In the genomic region with DNA sequence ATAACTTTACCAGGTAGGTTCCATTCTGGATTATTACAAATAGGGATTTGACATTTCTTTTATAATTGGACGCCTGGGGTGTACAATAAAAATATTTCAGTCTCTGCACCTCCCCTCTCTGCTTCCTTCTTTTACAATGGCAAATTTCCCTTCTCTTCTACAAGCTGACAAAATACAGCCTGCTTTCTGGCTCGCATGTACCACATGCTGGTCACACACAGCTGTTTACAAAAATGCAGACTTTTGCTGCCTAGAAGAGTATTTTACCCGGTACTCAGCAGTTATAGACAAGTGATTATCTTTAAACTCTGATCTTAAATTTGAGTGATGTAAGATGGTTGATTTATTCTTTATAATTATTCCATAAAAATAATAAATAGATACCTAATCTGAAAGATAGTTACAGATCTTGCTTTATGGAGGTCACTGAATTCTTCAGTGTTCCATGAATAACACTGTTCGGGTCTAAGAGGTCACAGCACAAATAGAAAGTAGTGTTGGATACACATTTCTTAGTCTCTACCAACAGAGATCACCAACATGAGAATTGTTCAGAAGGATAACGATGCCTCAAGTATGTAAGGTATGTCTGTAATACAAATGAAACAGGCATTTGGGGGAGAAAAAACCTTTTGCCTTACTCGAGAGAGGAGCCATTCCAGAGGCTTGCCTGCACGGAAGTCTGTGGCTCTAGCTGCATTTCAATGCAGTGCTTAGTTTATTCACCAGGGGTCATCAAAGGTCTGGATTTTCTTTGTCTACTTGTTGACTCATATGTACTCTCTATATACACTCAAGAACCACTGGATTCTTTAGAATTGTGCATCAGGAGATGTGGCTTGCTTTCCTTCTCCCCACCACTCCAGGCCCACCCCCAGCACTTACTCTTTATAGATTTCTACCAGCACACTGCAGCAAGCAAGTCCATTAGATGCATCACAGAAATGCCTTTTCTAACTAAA, we compare ENCODE assay signal across 8 cellular contexts.
A peak's percentile ranks its signal among the peaks of the same experiment; 100 is the strongest.
DNase-seq lines count a peak whose midpoint lies in the region; ATAC-seq, FAIRE-seq and TF ChIP-seq lines count a peak whose summit lies in the region.

No MANE protein-coding gene starts in this region.

- 35 to 43% methylated on average over 5 to 7 of the region's 7 CpGs for WGBS in transverse colon (ENCODE audit: low coverage in 1 of 2), 2 donors

- in situ Hi-C loops in transverse colon (cut with MboI; ENCODE audit: low pct_ligation_motif_present in 1 of 4, low pct_unique_long_range_greater_than_20kb in 1 of 4, low sequenced_read_pairs in 3 of 4), result loop anchor here (10.0 to 25.0 kb wide), 7 partner anchors 270 to 632 kb away; no protein-coding TSS in a partner anchor

- H3K4me1 ChIP-seq in transverse colon, result peaks cover 0 to 8% (median 3%) of the 10 kb centered on the region in 4 donors

- no peak for TF ChIP-seq POLR2A in transverse colon (IDR thresholded peaks at IDR 0.05)

- no peak overlapping the region for H3K4me3 ChIP-seq in WERI-Rb-1 (ENCODE audit: low read depth, low read length)
- peak overlapping the region in 1 of 4 donors; percentile 29 for H3K4me3 ChIP-seq in transverse colon

- peak; percentile 88 for FAIRE-seq in D721Med (lab: Jason Lieb, UNC)

- TF ChIP-seq EP300 in transverse colon (IDR thresholded peaks at IDR 0.05; ENCODE audit: low read depth), result no peak

- H3K9me3 ChIP-seq in WERI-Rb-1 (ENCODE audit: severe bottlenecking), result no peaks in the 10 kb centered on the region
- H3K9me3 ChIP-seq in transverse colon, result no peaks in the 10 kb centered on the region

- H3K36me3 ChIP-seq in WERI-Rb-1 (no peaks in the 10 kb centered on the region), transverse colon (no peaks in the 10 kb centered on the region)

- intact Hi-C loops in transverse colon (cut with DNase I; ENCODE audit: low total_unique reads), result loop anchor here (10.0 kb wide), 1 partner anchor 642 kb away; no protein-coding TSS in a partner anchor

- DNase-seq in D721Med (ENCODE audit: insufficient read length, low spot score) (no peak), NCI-H2171 treated with DMSO at 0.1 percent for 48 hours (lab: John Stamatoyannopoulos, UW) (peak; percentile 87), WERI-Rb-1 (peak; percentile 49), epidermal melanocyte (ENCODE audit: insufficient read length, low spot score) (peak; percentile 77), mucosa of gallbladder (ENCODE audit: low spot score) (peak; percentile 78), transverse colon (peak; percentile 41)

- TF ChIP-seq CTCF in D721Med (IDR thresholded peaks at IDR 0.05; ENCODE audit: insufficient read depth, missing control alignments) (peak; percentile 74), WERI-Rb-1 (IDR thresholded peaks at IDR 0.05; ENCODE audit: low read depth, low read length) (peak; percentile 58), transverse colon (IDR thresholded peaks at IDR 0.05) (peak; percentile 59 to 87 (median 73))

- H3K27ac ChIP-seq in WERI-Rb-1, result no peak overlapping the region
- H3K27ac ChIP-seq in transverse colon, result peak overlapping the region in 2 of 4 donors; percentile 24 to 29

- ATAC-seq in GM19351 (IDR thresholded peaks at IDR 0.05; ENCODE audit: unreplicated experiment), result peak; percentile 84
- ATAC-seq in HG03342 (IDR thresholded peaks at IDR 0.05; ENCODE audit: unreplicated experiment), result peak; percentile 95

- H3K27me3 ChIP-seq in WERI-Rb-1 (ENCODE audit: insufficient read depth, low read depth, severe bottlenecking) (no peaks in the 10 kb centered on the region), transverse colon (no peaks in the 10 kb centered on the region)
